16 cellular contexts compared by ENCODE assay signal in genomic region chr3:8702560-8702959, GRCh38. TPM values are rescaled to one million over a fixed set of nuclear protein-coding genes. Genes with fewer than 3 reads are reported as not detected.
DNase-seq lines count a peak whose midpoint lies in the region; TF ChIP-seq lines count a peak whose summit lies in the region.
"Had no signal": no experiment of that assay in that cellular context is flagged by ENCODE, and none has a peak within 500 bp of the region (broad histone marks: within the 10 kb centered on the region; RNA-seq: fewer than 3 reads in every experiment).

No MANE protein-coding gene starts in this region.

- TF ChIP-seq CTCF in HFFc6 (IDR thresholded peaks at IDR 0.05): peak; percentile 52
- TF ChIP-seq CTCF in astrocyte of the cerebellum (IDR thresholded peaks at IDR 0.05; ENCODE audit: low read depth, low read length, missing control alignments): peak; percentile 34
- peak; percentile 27 for TF ChIP-seq CTCF in kidney epithelial cell (IDR thresholded peaks at IDR 0.05; ENCODE audit: insufficient read depth, low read length, poor library complexity, severe bottlenecking)

- peaks cover 31% of the 10 kb centered on the region for H3K36me3 Mint-ChIP-seq in HFFc6 (ENCODE audit: low read depth)
- H3K36me3 Mint-ChIP-seq: memory B cell had no signal

- H3K4me1 Mint-ChIP-seq in HFFc6 (ENCODE audit: low read depth): no peaks in the 10 kb centered on the region
- H3K4me1 Mint-ChIP-seq: memory B cell had no signal

- H3K36me3 ChIP-seq in kidney epithelial cell (ENCODE audit: control insufficient read depth, insufficient read depth, low read length): no peaks in the 10 kb centered on the region

- H3K4me3 ChIP-seq in astrocyte of the cerebellum (ENCODE audit: low read depth, low read length) (no peak overlapping the region), kidney epithelial cell (ENCODE audit: low read depth, low read length) (no peak overlapping the region)
- H3K4me3 ChIP-seq: psoas muscle had no signal

- H3K27ac Mint-ChIP-seq in HFFc6: no peak overlapping the region
- H3K27ac Mint-ChIP-seq: memory B cell had no signal

- H3K4me3 Mint-ChIP-seq in HFFc6: no peak overlapping the region
- H3K4me3 Mint-ChIP-seq: memory B cell had no signal

- in situ Hi-C loops in astrocyte of the cerebellum (cut with HindIII; ENCODE audit: low sequenced_read_pairs): no loop called here

- no peaks in the 10 kb centered on the region; the same call in 1 of the 2 replicates for H3K27me3 Mint-ChIP-seq in HFFc6 (ENCODE audit: insufficient read depth)

- no peaks in the 10 kb centered on the region for H3K27me3 ChIP-seq in kidney epithelial cell (ENCODE audit: control insufficient read depth, insufficient read depth, low read length)

- DNase-seq in ELF-1 (ENCODE audit: low read depth, low spot score) (peak; percentile 15), HFFc6 (no peak), astrocyte of the cerebellum (ENCODE audit: low read depth) (no peak), kidney epithelial cell (ENCODE audit: low read depth) (no peak), NCI-H345 (lab: John Stamatoyannopoulos, UW) (no peak), NCI-H524 (lab: John Stamatoyannopoulos, UW) (no peak), middle frontal gyrus (ENCODE audit: extremely low spot score, low spot score) (no peak), NCI-H146 treated with DMSO at 0.1 percent for 48 hours (lab: John Stamatoyannopoulos, UW; ENCODE audit: unreplicated experiment) (no peak)
- DNase-seq: activated CD4-positive, alpha-beta T cell treated with anti-CD3 and anti-CD28 coated beads for 4 hours; activated gamma-delta T cell; cortex of kidney; NCI-H1105 treated with DMSO at 0.1 percent for 48 hours; NCI-H82; psoas muscle had no signal

- peaks cover 42% of the 10 kb centered on the region for H3K9me3 Mint-ChIP-seq in HFFc6

RNA-seq across cellular contexts. Expression of gene CAV3, which starts 31.0 kb away (rescaled TPM):
- total RNA-seq in HFFc6 (2021; fragmentation: NEBNext Ultra II Directional; extraction: Animal tissue kit (Norgen Biotek cat#: 25700)): under 1 TPM in 1 of 6 experiments, not detected in 5; 0.25 TPM
- not detected in 2 replicates for total RNA-seq in kidney epithelial cell
- total RNA-seq: subcutaneous adipose tissue had no signal

RNA-seq across cellular contexts. Expression of gene SSUH2, which starts 58.0 kb away (rescaled TPM):
- under 1 TPM in 4 of 6 experiments, not detected in 2; 0.28 to 0.51 (median 0.37) TPM for total RNA-seq in HFFc6 (2021; fragmentation: NEBNext Ultra II Directional; extraction: Animal tissue kit (Norgen Biotek cat#: 25700))
- not detected in 2 replicates for total RNA-seq in kidney epithelial cell
